16 cellular contexts compared by ENCODE assay signal in the genomic region with DNA sequence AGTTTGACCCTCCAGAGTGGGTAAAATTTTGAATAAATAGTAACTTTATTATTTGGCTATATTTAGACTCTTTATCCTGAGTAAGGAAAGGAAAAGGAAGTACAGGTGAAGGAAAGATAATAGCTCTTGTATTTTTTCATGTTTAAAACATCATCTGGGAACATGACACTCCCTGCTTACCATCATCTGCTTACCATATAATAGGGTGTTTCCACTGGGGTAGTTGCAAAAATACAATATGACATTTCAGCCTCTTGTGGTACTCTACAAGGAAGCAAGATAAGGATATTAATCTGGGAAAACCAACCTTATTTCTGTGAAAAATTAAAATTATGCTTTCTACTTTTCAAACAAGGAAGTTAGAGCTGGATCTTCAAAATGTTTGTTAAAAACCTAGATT. TPM values are rescaled to one million over a fixed set of nuclear protein-coding genes. Genes with fewer than 3 reads are reported as not detected.
A peak's percentile ranks its signal among the peaks of the same experiment; 100 is the strongest.
DNase-seq lines count a peak whose midpoint lies in the region; ATAC-seq and TF ChIP-seq lines count a peak whose summit lies in the region.
"Had no signal": no experiment of that assay in that cellular context is flagged by ENCODE, and none has a peak within 500 bp of the region (broad histone marks: within the 10 kb centered on the region; RNA-seq: fewer than 3 reads in every experiment).

No MANE protein-coding gene starts in this region.

- H3K4me3 Mint-ChIP-seq in activated naive CD4-positive, alpha-beta T cell treated with anti-CD3 and anti-CD28 coated beads, Interleukin-2, amount 50 U/mL, for 24 hours, result no peak overlapping the region
- no peak overlapping the region for H3K4me3 Mint-ChIP-seq in activated T-helper 17 cell treated with anti-CD3 and anti-CD28 coated beads, Interleukin-2, amount 50 U/mL, for 72 hours
- H3K4me3 Mint-ChIP-seq in type B pancreatic cell (no peak overlapping the region), progenitor cell of endocrine pancreas (ENCODE audit: low read depth) (no peak overlapping the region)
- H3K4me3 Mint-ChIP-seq: B cell had no signal

- H3K36me3 Mint-ChIP-seq in activated naive CD4-positive, alpha-beta T cell treated with anti-CD3 and anti-CD28 coated beads, Interleukin-2, amount 50 U/mL, for 24 hours, result peaks cover 3% of the 10 kb centered on the region
- H3K36me3 Mint-ChIP-seq in activated T-helper 17 cell treated with anti-CD3 and anti-CD28 coated beads, Interleukin-2, amount 50 U/mL, for 72 hours (ENCODE audit: low read depth), result no peaks in the 10 kb centered on the region
- peaks cover 13% of the 10 kb centered on the region for H3K36me3 Mint-ChIP-seq in type B pancreatic cell
- H3K36me3 Mint-ChIP-seq in progenitor cell of endocrine pancreas (ENCODE audit: insufficient read depth), result peaks cover 9% of the 10 kb centered on the region

- H3K4me3 ChIP-seq in esophagus squamous epithelium, result no peak overlapping the region
- H3K4me3 ChIP-seq: HAP-1 had no signal

- peaks cover 80% of the 10 kb centered on the region for H3K4me1 Mint-ChIP-seq in activated naive CD4-positive, alpha-beta T cell treated with anti-CD3 and anti-CD28 coated beads, Interleukin-2, amount 50 U/mL, for 24 hours
- H3K4me1 Mint-ChIP-seq in activated T-helper 17 cell treated with anti-CD3 and anti-CD28 coated beads, Interleukin-2, amount 50 U/mL, for 72 hours, result peaks cover 33% of the 10 kb centered on the region
- peaks cover 12% of the 10 kb centered on the region for H3K4me1 Mint-ChIP-seq in type B pancreatic cell (ENCODE audit: unreplicated experiment)
- peaks cover 4% of the 10 kb centered on the region for H3K4me1 Mint-ChIP-seq in progenitor cell of endocrine pancreas (ENCODE audit: low read depth)

- H3K36me3 ChIP-seq in esophagus squamous epithelium, result no peaks in the 10 kb centered on the region
- H3K36me3 ChIP-seq: HAP-1 had no signal

- DNase-seq in activated naive CD4-positive, alpha-beta T cell treated with Interleukin-2 at 50 U/mL for 16 hours, result no peak
- no peak for DNase-seq in esophagus squamous epithelium (lab: John Stamatoyannopoulos, UW)
- no peak for DNase-seq in type B pancreatic cell (ENCODE audit: extremely low spot score, unreplicated experiment)
- DNase-seq in progenitor cell of endocrine pancreas (ENCODE audit: low spot score, unreplicated experiment), result no peak
- DNase-seq in NCI-H2029 treated with DMSO at 0.1 percent for 48 hours (lab: John Stamatoyannopoulos, UW), result no peak
- DNase-seq: C1 segment of cervical spinal cord; CD4-positive, alpha-beta memory T cell; DMS153; DMS79 treated with DMSO at 0.1 percent for 48 hours; GDM1 had no signal

- peak overlapping the region in 3 of 4 donors; percentile 52 to 79 (median 59) for H3K27ac ChIP-seq in esophagus squamous epithelium

- peak overlapping the region; percentile 6 for H3K27ac Mint-ChIP-seq in activated naive CD4-positive, alpha-beta T cell treated with anti-CD3 and anti-CD28 coated beads, Interleukin-2, amount 50 U/mL, for 24 hours
- peak overlapping the region; percentile 38 for H3K27ac Mint-ChIP-seq in activated T-helper 17 cell treated with anti-CD3 and anti-CD28 coated beads, Interleukin-2, amount 50 U/mL, for 72 hours
- peak overlapping the region; percentile 19 for H3K27ac Mint-ChIP-seq in type B pancreatic cell
- H3K27ac Mint-ChIP-seq in progenitor cell of endocrine pancreas, result no peak overlapping the region
- H3K27ac Mint-ChIP-seq: B cell had no signal

- TF ChIP-seq CTCF in esophagus squamous epithelium (IDR thresholded peaks at IDR 0.05) (no peak), type B pancreatic cell (conservative IDR thresholded peaks at IDR 0.05) (no peak), progenitor cell of endocrine pancreas (IDR thresholded peaks at IDR 0.05; ENCODE audit: unreplicated experiment) (no peak)

- intact Hi-C loops in esophagus squamous epithelium (cut with DNase I), result no loop called here

- H3K4me1 ChIP-seq in esophagus squamous epithelium, result peaks cover 6 to 77% (median 19%) of the 10 kb centered on the region in 3 donors

- H3K27me3 Mint-ChIP-seq in activated naive CD4-positive, alpha-beta T cell treated with anti-CD3 and anti-CD28 coated beads, Interleukin-2, amount 50 U/mL, for 24 hours, result no peaks in the 10 kb centered on the region
- H3K27me3 Mint-ChIP-seq in activated T-helper 17 cell treated with anti-CD3 and anti-CD28 coated beads, Interleukin-2, amount 50 U/mL, for 72 hours, result no peaks in the 10 kb centered on the region
- H3K27me3 Mint-ChIP-seq in type B pancreatic cell, result no peaks in the 10 kb centered on the region
- no peaks in the 10 kb centered on the region for H3K27me3 Mint-ChIP-seq in progenitor cell of endocrine pancreas
- H3K27me3 Mint-ChIP-seq: B cell; CD4-positive, alpha-beta memory T cell had no signal

- no peak for ATAC-seq in activated T-helper 17 cell treated with anti-CD3 and anti-CD28 coated beads, Interleukin-2, amount 50 U/mL, for 72 hours (replicated peaks)
- ATAC-seq in GM21619 (IDR thresholded peaks at IDR 0.05; ENCODE audit: unreplicated experiment), result no peak
- ATAC-seq: HepG2 had no signal

- no peaks in the 10 kb centered on the region for H3K9me3 ChIP-seq in esophagus squamous epithelium

- H3K27me3 ChIP-seq in esophagus squamous epithelium, result no peaks in the 10 kb centered on the region

- H3K9me3 Mint-ChIP-seq in activated naive CD4-positive, alpha-beta T cell treated with anti-CD3 and anti-CD28 coated beads, Interleukin-2, amount 50 U/mL, for 24 hours, result no peaks in the 10 kb centered on the region
- no peaks in the 10 kb centered on the region for H3K9me3 Mint-ChIP-seq in activated T-helper 17 cell treated with anti-CD3 and anti-CD28 coated beads, Interleukin-2, amount 50 U/mL, for 72 hours
- no peaks in the 10 kb centered on the region for H3K9me3 Mint-ChIP-seq in type B pancreatic cell
- peaks cover 11% of the 10 kb centered on the region for H3K9me3 Mint-ChIP-seq in progenitor cell of endocrine pancreas (ENCODE audit: low read depth)

- no peak for TF ChIP-seq POLR2A in esophagus squamous epithelium (IDR thresholded peaks at IDR 0.05)

RNA-seq across cellular contexts. Expression of a gene that starts 9.9 kb away (rescaled TPM):
- total RNA-seq in activated T-helper 17 cell treated with anti-CD3 and anti-CD28 coated beads, Interleukin-2, amount 50 U/mL, for 72 hours, result 10 to 100 TPM; 23.2 to 28.7 TPM
- total RNA-seq in esophagus squamous epithelium (10 to 100 TPM; 32.8 to 98.0 (median 69.0) TPM), type B pancreatic cell (ENCODE audit: low replicate concordance) (27.4 and 30.6 TPM in 2 replicates), progenitor cell of endocrine pancreas (34.7 and 39.4 TPM in 2 replicates)

RNA-seq across cellular contexts. Expression of a gene that starts 10.1 kb away (rescaled TPM):
- 10 to 100 TPM; 32.3 to 32.8 TPM for total RNA-seq in activated T-helper 17 cell treated with anti-CD3 and anti-CD28 coated beads, Interleukin-2, amount 50 U/mL, for 72 hours
- total RNA-seq in esophagus squamous epithelium (10 to 100 TPM; 26.1 to 48.8 (median 34.6) TPM), type B pancreatic cell (ENCODE audit: low replicate concordance) (33.8 and 36.1 TPM in 2 replicates), progenitor cell of endocrine pancreas (34.9 and 35.9 TPM in 2 replicates)
